Comparison of ENCODE assay signal across 20 cellular contexts in genomic region chr2:51789908-51790307, GRCh38.
"Had no signal": no experiment of that assay in that cellular context is flagged by ENCODE, and none has a peak within 500 bp of the region (broad histone marks: within the 10 kb centered on the region; RNA-seq: fewer than 3 reads in every experiment).

No MANE protein-coding gene starts in this region.

- H3K4me1 ChIP-seq: gastroesophageal sphincter, neural progenitor cell, pancreas, spleen, transverse colon had no signal

- H3K36me3 ChIP-seq: gastroesophageal sphincter, neural progenitor cell, pancreas, spleen, thoracic aorta, transverse colon had no signal

- H3K4me3 ChIP-seq: gastroesophageal sphincter, lung, neural progenitor cell, pancreas, spleen, thoracic aorta, transverse colon had no signal

- ATAC-seq: effector memory CD8-positive, alpha-beta T cell; gastroesophageal sphincter; left colon; left ventricle myocardium superior; natural killer cell treated with Interleukin-12 subunit alpha and Interleukin-12 subunit beta and Interleukin-15 and Interleukin-18, amount 100 ng/mL, for 72 hours; pancreas; right cardiac atrium; stimulated activated naive B cell treated with anti-CD40 and anti-IgM and Interleukin-4, amounts not matched to agents 10 μg/mL and 1 μg/mL and 100 μg/mL, for 72 hours; stimulated activated naive CD8-positive, alpha-beta T cell treated with anti-CD3 and anti-CD28 coated beads, Interleukin-15, amount 100 ng/mL, for 72 hours had no signal

- H2AFZ ChIP-seq: neural progenitor cell had no signal

- H3K27ac ChIP-seq: gastroesophageal sphincter, neural progenitor cell, pancreas, spleen, thoracic aorta, transverse colon had no signal

- H3K9ac ChIP-seq: neural progenitor cell had no signal

- H3K9me3 ChIP-seq: gastroesophageal sphincter, pancreas, thoracic aorta, transverse colon had no signal

- DNase-seq: effector memory CD8-positive, alpha-beta T cell; left colon; left ventricle myocardium superior; mesenchymal stem cell; midbrain; nucleus accumbens; pancreas; right cardiac atrium; spleen; stimulated activated CD4-positive, alpha-beta T cell treated with anti-CD3 and anti-CD28 coated beads, Interleukin-2, amount 100 ng/mL, for 24 hours; stimulated activated CD4-positive, alpha-beta T cell treated with anti-CD3 and anti-CD28 coated beads, Interleukin-4, amount 100 ng/mL, for 4 hours; stimulated activated naive B cell treated with anti-CD40 and anti-IgM and Interleukin-4, amounts not matched to agents 10 μg/mL and 1 μg/mL and 100 μg/mL, for 72 hours; stimulated activated naive CD8-positive, alpha-beta T cell treated with anti-CD3 and anti-CD28 coated beads, Interleukin-15, amount 100 ng/mL, for 72 hours; substantia nigra; transverse colon had no signal

- H3K27me3 ChIP-seq: gastroesophageal sphincter, neural progenitor cell, pancreas, spleen, transverse colon had no signal

- H3K4me2 ChIP-seq: neural progenitor cell had no signal
